ENCODE assay signal across 38 cellular contexts in genomic region chr21:39803393-39803792, GRCh38. TPM values are rescaled to one million over a fixed set of nuclear protein-coding genes. Genes with fewer than 3 reads are reported as not detected.
"Had no signal": no experiment of that assay in that cellular context is flagged by ENCODE, and none has a peak within 500 bp of the region (broad histone marks: within the 10 kb centered on the region; RNA-seq: fewer than 3 reads in every experiment).

No MANE protein-coding gene starts in this region.

- H3K4me3 ChIP-seq: MG63 had no signal

- DNase-seq: Karpas-422, Kasumi-1, MG63, MM.1S, MV-4-11, NCI-H1048, NCI-H1092, NCI-H1092 treated with DMSO at 0.1 percent for 48 hours, NCI-H1105, NCI-H1105 treated with DMSO at 0.1 percent for 48 hours, NCI-H1417, NCI-H1417 treated with DMSO at 0.1 percent for 48 hours, NCI-H1436, NCI-H1436 treated with DMSO at 0.1 percent for 48 hours, NCI-H146, NCI-H1694, NCI-H1694 treated with DMSO at 0.1 percent for 48 hours, NCI-H187, NCI-H187 treated with DMSO at 0.1 percent for 48 hours, NCI-H1930, NCI-H2029, NCI-H2029 treated with DMSO at 0.1 percent for 48 hours, NCI-H2081, NCI-H2081 treated with DMSO at 0.1 percent for 48 hours, NCI-H2107, NCI-H2171, NCI-H2171 treated with DMSO at 0.1 percent for 48 hours, NCI-H2227 treated with DMSO at 0.1 percent for 48 hours, NCI-H226, NCI-H345, NCI-H446, NCI-H446 treated with DMSO at 0.1 percent for 48 hours, NCI-H510A, NCI-H510A treated with DMSO at 0.1 percent for 48 hours, NCI-H524 had no signal

- H3K9me3 ChIP-seq: MG63 had no signal

- H3K36me3 ChIP-seq: MG63 had no signal

RNA-seq across cellular contexts. Expression of gene IGSF5, which starts 58.4 kb away (rescaled TPM):
- total RNA-seq: M059J, MCF 10A, NCI-H460 had no signal
